13 cellular contexts compared by ENCODE assay signal in the genomic region with DNA sequence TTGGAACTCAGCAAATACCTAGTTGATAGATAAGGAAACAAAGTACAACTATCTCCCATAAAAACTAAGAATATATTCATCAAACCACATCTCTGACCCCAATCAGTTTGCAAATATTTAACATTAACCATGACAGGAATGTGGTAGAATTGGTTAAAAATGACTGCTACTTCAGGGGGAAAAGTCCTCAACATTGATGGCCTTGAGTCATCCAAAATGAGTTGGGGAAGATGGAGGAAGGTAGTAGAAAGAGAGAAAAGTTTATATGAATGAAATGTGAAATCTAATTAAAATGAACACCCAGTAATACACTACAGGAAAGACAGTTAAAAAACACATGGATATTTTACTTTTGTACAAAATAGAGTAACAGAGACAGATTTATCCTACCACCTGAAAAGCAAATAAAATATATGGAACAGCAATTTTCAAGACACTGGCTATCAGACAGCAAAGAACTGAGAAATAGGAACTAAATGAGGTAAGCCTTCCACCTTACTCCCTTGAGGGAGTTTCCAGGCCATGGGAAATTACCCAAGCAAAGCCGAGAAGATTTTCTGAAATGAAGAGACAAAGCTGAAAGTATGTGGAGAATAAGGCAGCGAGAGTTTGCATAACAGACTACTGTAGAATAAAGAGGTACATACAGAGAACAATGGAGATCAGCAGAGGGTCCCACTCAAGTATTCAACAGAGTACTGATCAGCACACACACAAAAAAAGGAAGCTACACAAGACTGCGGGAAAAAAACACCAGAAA. TPM values are rescaled to one million over a fixed set of nuclear protein-coding genes. Genes with fewer than 3 reads are reported as not detected.
DNase-seq lines count a peak whose midpoint lies in the region; ATAC-seq and TF ChIP-seq lines count a peak whose summit lies in the region.
"Had no signal": no experiment of that assay in that cellular context is flagged by ENCODE, and none has a peak within 500 bp of the region (broad histone marks: within the 10 kb centered on the region; RNA-seq: fewer than 3 reads in every experiment).

No MANE protein-coding gene starts in this region.

- H3K27me3 Mint-ChIP-seq in T-cell (no peaks in the 10 kb centered on the region), HFFc6 (ENCODE audit: insufficient read depth) (peaks cover 2% of the 10 kb centered on the region)
- no peaks in the 10 kb centered on the region for H3K27me3 Mint-ChIP-seq in stimulated activated naive CD8-positive, alpha-beta T cell treated with anti-CD3 and anti-CD28 coated beads, Interleukin-15, amount 100 ng/mL, for 72 hours

- CTCF ChIA-PET in T-cell (lab: Charles Lee) = no interaction called here

- H3K9me3 Mint-ChIP-seq in T-cell (peaks cover 0 to 18% (median 11%) of the 10 kb centered on the region in 3 donors), HFFc6 (no peaks in the 10 kb centered on the region)
- H3K9me3 Mint-ChIP-seq in stimulated activated naive CD8-positive, alpha-beta T cell treated with anti-CD3 and anti-CD28 coated beads, Interleukin-15, amount 100 ng/mL, for 72 hours = peaks cover 8 to 16% of the 10 kb centered on the region in 2 donors

- no peak for TF ChIP-seq CTCF in HFFc6 (IDR thresholded peaks at IDR 0.05)

- POLR2A ChIA-PET in T-cell (lab: Charles Lee) = interaction anchor here (0.5 to 0.9 kb wide), 2 partner anchors 51 to 300 kb away, joined by 3 to 4 read pairs; no protein-coding TSS in a partner anchor

- peaks cover 64 to 82% (median 69%) of the 10 kb centered on the region in 3 donors for H3K4me1 Mint-ChIP-seq in T-cell
- peaks cover 48% of the 10 kb centered on the region for H3K4me1 Mint-ChIP-seq in stimulated activated naive CD8-positive, alpha-beta T cell treated with anti-CD3 and anti-CD28 coated beads, Interleukin-15, amount 100 ng/mL, for 72 hours
- H3K4me1 Mint-ChIP-seq in HFFc6 (ENCODE audit: low read depth) = no peaks in the 10 kb centered on the region

- H3K4me3 Mint-ChIP-seq in T-cell = peak overlapping the region in 1 of 3 donors; percentile 2
- H3K4me3 Mint-ChIP-seq in stimulated activated naive CD8-positive, alpha-beta T cell treated with anti-CD3 and anti-CD28 coated beads, Interleukin-15, amount 100 ng/mL, for 72 hours = peak overlapping the region; percentile 3 to 72
- H3K4me3 Mint-ChIP-seq in HFFc6 = no peak overlapping the region

- ATAC-seq in HG02642 (IDR thresholded peaks at IDR 0.05; ENCODE audit: poor library complexity, unreplicated experiment) (peak; percentile 75), T-cell (replicated peaks in 1 of 4) (peak in 1 of 4 experiments; percentile 65)
- ATAC-seq in stimulated activated naive CD8-positive, alpha-beta T cell treated with anti-CD3 and anti-CD28 coated beads, Interleukin-15, amount 100 ng/mL, for 72 hours = peak; percentile 77

- DNase-seq in stimulated activated CD4-positive, alpha-beta T cell treated with anti-CD3 and anti-CD28 coated beads, Interleukin-15, amount 100 ng/mL, for 24 hours = peak; percentile 11
- DNase-seq in stimulated activated CD4-positive, alpha-beta T cell treated with anti-CD3 and anti-CD28 coated beads, Interleukin-4, amount 100 ng/mL, for 1 hour = no peak
- peak in 3 of 34 experiments; percentile 4 to 7 (median 6) for DNase-seq in T-cell
- no peak for DNase-seq in stimulated activated naive CD8-positive, alpha-beta T cell treated with anti-CD3 and anti-CD28 coated beads, Interleukin-15, amount 100 ng/mL, for 72 hours
- DNase-seq in HFFc6 = no peak
- DNase-seq in NCI-H1417 treated with DMSO at 0.1 percent for 48 hours (lab: John Stamatoyannopoulos, UW) = no peak
- DNase-seq in SK-N-DZ (ENCODE audit: low spot score) = no peak
- DNase-seq: AML-193, anterior cingulate cortex, erythroblast, MG63, WERI-Rb-1 had no signal

- H3K36me3 Mint-ChIP-seq in T-cell (peaks cover 81% of the 10 kb centered on the region), HFFc6 (ENCODE audit: low read depth) (no peaks in the 10 kb centered on the region)

- H3K27ac Mint-ChIP-seq in T-cell (peak overlapping the region; percentile 62 to 67), HFFc6 (no peak overlapping the region)
- H3K27ac Mint-ChIP-seq in stimulated activated naive CD8-positive, alpha-beta T cell treated with anti-CD3 and anti-CD28 coated beads, Interleukin-15, amount 100 ng/mL, for 72 hours = peak overlapping the region in 1 of 2 donors; percentile 88

RNA-seq across cellular contexts. Expression of a gene that starts 49.6 kb away (rescaled TPM):
- total RNA-seq in T-cell = 100 to 1,000 TPM; 203 to 274 (median 243) TPM
- total RNA-seq in HFFc6 (2021; fragmentation: NEBNext Ultra II Directional; extraction: Animal tissue kit (Norgen Biotek cat#: 25700)) = under 1 TPM; 0.10 to 0.71 (median 0.33) TPM
- polyA plus RNA-seq in SK-N-DZ (2014; cell fraction: cytosol; rRNA removed) = not detected in 2 replicates
- not detected in 2 replicates for polyA plus RNA-seq in SK-N-DZ (2014; cell fraction: nucleus; rRNA removed)

Comparison
In these comparisons a context has a peak if more than half of its experiments do, and no peak if none do; other contexts are left out.
1. RNA of a gene that starts 49.6 kb away (total RNA-seq): 203 to 274 TPM in T-cell; 0.10 to 0.71 TPM in HFFc6; every median in the first group is over 100 times any median in the second.